ENCODE assay signal across 8 cellular contexts in genomic region chr7:20310963-20311742, GRCh38. TPM values are rescaled to one million over a fixed set of nuclear protein-coding genes. Genes with fewer than 3 reads are reported as not detected.
DNase-seq lines count a peak whose midpoint lies in the region; ATAC-seq and TF ChIP-seq lines count a peak whose summit lies in the region.

No MANE protein-coding gene starts in this region.

- peak; percentile 8 for DNase-seq in Jurkat, Clone E6-1 (ENCODE audit: low read depth, low spot score)
- DNase-seq in inferior parietal cortex (ENCODE audit: extremely low spot score) (peak; percentile 75), globus pallidus (ENCODE audit: low spot score) (no peak)
- no peak for DNase-seq in stimulated activated CD4-positive, alpha-beta T cell treated with anti-CD3 and anti-CD28 coated beads, Interleukin-2, amount 100 ng/mL, for 24 hours
- no peak for DNase-seq in activated effector memory CD4-positive, alpha-beta T cell treated with Interleukin-2 at 50 U/mL for 16 hours

- no peak overlapping the region for H3K4me3 ChIP-seq in Jurkat, Clone E6-1 (ENCODE audit: low read length)

- ATAC-seq in SK-N-SH treated with all-trans-retinoic acid at 6 μM for 48 hours (peak; percentile 63; the same call in 2 of the 3 replicates), HG03439 (IDR thresholded peaks at IDR 0.05; ENCODE audit: unreplicated experiment) (no peak)

- TF ChIP-seq CTCF in GM12873 (IDR thresholded peaks at IDR 0.05; ENCODE audit: insufficient read depth, low read depth, low read length, missing control alignments) = peak; percentile 43

TF ChIP-seq in SK-N-SH treated with all-trans-retinoic acid at 6 μM for 48 hours, 23 proteins besides CTCF, POLR2A, EP300 and RAD21:
- TF ChIP-seq TOX (CRISPR knock-in tag; IDR thresholded peaks at IDR 0.05; ENCODE audit: borderline replicate concordance) (no peak), OSR1 (CRISPR knock-in tag; IDR thresholded peaks at IDR 0.05) (no peak), BACH2 (CRISPR knock-in tag; IDR thresholded peaks at IDR 0.05; ENCODE audit: borderline replicate concordance) (no peak), ZFP3 (CRISPR knock-in tag; IDR thresholded peaks at IDR 0.05) (no peak), ARNTL (CRISPR knock-in tag; IDR thresholded peaks at IDR 0.05; ENCODE audit: borderline replicate concordance, low read depth) (no peak), CSDC2 (CRISPR knock-in tag; IDR thresholded peaks at IDR 0.05) (no peak), TCF4 (CRISPR knock-in tag; IDR thresholded peaks at IDR 0.05; ENCODE audit: borderline replicate concordance) (no peak)

RNA-seq across cellular contexts. Expression of gene ITGB8, which starts 19.5 kb away (rescaled TPM):
- not detected for polyA plus RNA-seq in Jurkat, Clone E6-1 (2012; ENCODE audit: insufficient read depth, insufficient read length)

Comparison
In these comparisons a context has a peak if more than half of its experiments do, and no peak if none do; other contexts are left out.
1. DNase-seq: peak in Jurkat, Clone E6-1 (single experiment) and inferior parietal cortex (single experiment); none in stimulated activated CD4-positive, alpha-beta T cell treated with anti-CD3 and anti-CD28 coated beads, Interleukin-2, amount 100 ng/mL, for 24 hours (0 of 2), globus pallidus (single experiment) and activated effector memory CD4-positive, alpha-beta T cell treated with Interleukin-2 at 50 U/mL for 16 hours (single experiment).